1 cellular context compared by ENCODE assay signal in the genomic region with DNA sequence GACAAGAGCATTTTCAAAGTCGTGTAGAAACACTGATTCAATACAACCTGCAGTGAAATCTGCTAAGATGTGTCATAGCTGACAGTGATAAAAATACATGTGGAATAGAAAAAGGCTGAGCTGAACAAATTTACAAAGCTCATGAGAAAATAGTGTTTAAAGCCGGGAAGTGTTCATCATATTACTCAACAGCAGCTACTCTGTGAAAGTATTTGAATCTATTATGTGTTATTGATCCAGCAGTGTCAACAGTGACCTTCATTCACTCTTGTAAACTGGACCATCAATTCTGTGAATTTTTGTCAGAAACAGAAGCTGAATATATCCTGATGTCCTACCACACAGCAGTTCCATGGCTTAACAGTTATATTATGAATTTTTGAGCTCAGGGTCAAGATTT.
TF ChIP-seq lines count a peak whose summit lies in the region.

No MANE protein-coding gene starts in this region.

TF ChIP-seq in HepG2, 621 proteins besides CTCF, POLR2A, EP300 and RAD21 (continued from another document and continues in another):
- TF ChIP-seq, protein P1, sequence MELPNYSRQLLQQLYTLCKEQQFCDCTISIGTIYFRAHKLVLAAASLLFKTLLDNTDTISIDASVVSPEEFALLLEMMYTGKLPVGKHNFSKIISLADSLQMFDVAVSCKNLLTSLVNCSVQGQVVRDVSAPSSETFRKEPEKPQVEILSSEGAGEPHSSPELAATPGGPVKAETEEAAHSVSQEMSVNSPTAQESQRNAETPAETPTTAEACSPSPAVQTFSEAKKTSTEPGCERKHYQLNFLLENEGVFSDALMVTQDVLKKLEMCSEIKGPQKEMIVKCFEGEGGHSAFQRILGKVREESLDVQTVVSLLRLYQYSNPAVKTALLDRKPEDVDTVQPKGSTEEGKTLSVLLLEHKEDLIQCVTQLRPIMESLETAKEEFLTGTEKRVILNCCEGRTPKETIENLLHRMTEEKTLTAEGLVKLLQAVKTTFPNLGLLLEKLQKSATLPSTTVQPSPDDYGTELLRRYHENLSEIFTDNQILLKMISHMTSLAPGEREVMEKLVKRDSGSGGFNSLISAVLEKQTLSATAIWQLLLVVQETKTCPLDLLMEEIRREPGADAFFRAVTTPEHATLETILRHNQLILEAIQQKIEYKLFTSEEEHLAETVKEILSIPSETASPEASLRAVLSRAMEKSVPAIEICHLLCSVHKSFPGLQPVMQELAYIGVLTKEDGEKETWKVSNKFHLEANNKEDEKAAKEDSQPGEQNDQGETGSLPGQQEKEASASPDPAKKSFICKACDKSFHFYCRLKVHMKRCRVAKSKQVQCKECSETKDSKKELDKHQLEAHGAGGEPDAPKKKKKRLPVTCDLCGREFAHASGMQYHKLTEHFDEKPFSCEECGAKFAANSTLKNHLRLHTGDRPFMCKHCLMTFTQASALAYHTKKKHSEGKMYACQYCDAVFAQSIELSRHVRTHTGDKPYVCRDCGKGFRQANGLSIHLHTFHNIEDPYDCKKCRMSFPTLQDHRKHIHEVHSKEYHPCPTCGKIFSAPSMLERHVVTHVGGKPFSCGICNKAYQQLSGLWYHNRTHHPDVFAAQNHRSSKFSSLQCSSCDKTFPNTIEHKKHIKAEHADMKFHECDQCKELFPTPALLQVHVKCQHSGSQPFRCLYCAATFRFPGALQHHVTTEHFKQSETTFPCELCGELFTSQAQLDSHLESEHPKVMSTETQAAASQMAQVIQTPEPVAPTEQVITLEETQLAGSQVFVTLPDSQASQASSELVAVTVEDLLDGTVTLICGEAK (IDR thresholded peaks at IDR 0.05): no peak
- TF ChIP-seq, protein P1 (CRISPR knock-in tag; IDR thresholded peaks at IDR 0.05): no peak
- TF ChIP-seq BHLHE40 (IDR thresholded peaks at IDR 0.05; ENCODE audit: low read length): no peak
- TF ChIP-seq SATB2 (CRISPR knock-in tag; IDR thresholded peaks at IDR 0.05): no peak
- TF ChIP-seq ZNF24 (IDR thresholded peaks at IDR 0.05): peak; percentile 72; the same call in 1 of the 2 replicates
- peak; percentile 74; the same call in 1 of the 2 replicates for TF ChIP-seq ONECUT2 (CRISPR knock-in tag; IDR thresholded peaks at IDR 0.05)
- TF ChIP-seq GATAD2A (CRISPR knock-in tag; IDR thresholded peaks at IDR 0.05): peak; percentile 71
- no peak for TF ChIP-seq ZIK1 (CRISPR knock-in tag; IDR thresholded peaks at IDR 0.05; ENCODE audit: borderline replicate concordance, low read depth)
- TF ChIP-seq, protein P2, sequence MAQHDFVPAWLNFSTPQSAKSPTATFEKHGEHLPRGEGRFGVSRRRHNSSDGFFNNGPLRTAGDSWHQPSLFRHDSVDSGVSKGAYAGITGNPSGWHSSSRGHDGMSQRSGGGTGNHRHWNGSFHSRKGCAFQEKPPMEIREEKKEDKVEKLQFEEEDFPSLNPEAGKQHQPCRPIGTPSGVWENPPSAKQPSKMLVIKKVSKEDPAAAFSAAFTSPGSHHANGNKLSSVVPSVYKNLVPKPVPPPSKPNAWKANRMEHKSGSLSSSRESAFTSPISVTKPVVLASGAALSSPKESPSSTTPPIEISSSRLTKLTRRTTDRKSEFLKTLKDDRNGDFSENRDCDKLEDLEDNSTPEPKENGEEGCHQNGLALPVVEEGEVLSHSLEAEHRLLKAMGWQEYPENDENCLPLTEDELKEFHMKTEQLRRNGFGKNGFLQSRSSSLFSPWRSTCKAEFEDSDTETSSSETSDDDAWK (CRISPR knock-in tag; IDR thresholded peaks at IDR 0.05): no peak
- TF ChIP-seq, protein P3, sequence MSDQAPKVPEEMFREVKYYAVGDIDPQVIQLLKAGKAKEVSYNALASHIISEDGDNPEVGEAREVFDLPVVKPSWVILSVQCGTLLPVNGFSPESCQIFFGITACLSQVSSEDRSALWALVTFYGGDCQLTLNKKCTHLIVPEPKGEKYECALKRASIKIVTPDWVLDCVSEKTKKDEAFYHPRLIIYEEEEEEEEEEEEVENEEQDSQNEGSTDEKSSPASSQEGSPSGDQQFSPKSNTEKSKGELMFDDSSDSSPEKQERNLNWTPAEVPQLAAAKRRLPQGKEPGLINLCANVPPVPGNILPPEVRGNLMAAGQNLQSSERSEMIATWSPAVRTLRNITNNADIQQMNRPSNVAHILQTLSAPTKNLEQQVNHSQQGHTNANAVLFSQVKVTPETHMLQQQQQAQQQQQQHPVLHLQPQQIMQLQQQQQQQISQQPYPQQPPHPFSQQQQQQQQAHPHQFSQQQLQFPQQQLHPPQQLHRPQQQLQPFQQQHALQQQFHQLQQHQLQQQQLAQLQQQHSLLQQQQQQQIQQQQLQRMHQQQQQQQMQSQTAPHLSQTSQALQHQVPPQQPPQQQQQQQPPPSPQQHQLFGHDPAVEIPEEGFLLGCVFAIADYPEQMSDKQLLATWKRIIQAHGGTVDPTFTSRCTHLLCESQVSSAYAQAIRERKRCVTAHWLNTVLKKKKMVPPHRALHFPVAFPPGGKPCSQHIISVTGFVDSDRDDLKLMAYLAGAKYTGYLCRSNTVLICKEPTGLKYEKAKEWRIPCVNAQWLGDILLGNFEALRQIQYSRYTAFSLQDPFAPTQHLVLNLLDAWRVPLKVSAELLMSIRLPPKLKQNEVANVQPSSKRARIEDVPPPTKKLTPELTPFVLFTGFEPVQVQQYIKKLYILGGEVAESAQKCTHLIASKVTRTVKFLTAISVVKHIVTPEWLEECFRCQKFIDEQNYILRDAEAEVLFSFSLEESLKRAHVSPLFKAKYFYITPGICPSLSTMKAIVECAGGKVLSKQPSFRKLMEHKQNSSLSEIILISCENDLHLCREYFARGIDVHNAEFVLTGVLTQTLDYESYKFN (CRISPR knock-in tag; conservative IDR thresholded peaks at IDR 0.05): peak; percentile 60; the same call in 1 of the 2 replicates
- TF ChIP-seq, protein P4, sequence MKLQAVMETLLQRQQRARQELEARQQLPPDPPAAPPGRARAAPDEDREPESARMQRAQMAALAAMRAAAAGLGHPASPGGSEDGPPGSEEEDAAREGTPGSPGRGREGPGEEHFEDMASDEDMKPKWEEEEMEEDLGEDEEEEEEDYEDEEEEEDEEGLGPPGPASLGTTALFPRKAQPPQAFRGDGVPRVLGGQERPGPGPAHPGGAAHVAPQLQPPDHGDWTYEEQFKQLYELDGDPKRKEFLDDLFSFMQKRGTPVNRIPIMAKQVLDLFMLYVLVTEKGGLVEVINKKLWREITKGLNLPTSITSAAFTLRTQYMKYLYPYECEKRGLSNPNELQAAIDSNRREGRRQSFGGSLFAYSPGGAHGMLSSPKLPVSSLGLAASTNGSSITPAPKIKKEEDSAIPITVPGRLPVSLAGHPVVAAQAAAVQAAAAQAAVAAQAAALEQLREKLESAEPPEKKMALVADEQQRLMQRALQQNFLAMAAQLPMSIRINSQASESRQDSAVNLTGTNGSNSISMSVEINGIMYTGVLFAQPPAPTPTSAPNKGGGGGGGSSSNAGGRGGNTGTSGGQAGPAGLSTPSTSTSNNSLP (IDR thresholded peaks at IDR 0.05; ENCODE audit: low read depth, low read length): peak; percentile 30; the same call in 1 of the 2 replicates
- no peak for TF ChIP-seq KAT7 (CRISPR knock-in tag; IDR thresholded peaks at IDR 0.05; ENCODE audit: borderline replicate concordance)
- TF ChIP-seq, protein P5, sequence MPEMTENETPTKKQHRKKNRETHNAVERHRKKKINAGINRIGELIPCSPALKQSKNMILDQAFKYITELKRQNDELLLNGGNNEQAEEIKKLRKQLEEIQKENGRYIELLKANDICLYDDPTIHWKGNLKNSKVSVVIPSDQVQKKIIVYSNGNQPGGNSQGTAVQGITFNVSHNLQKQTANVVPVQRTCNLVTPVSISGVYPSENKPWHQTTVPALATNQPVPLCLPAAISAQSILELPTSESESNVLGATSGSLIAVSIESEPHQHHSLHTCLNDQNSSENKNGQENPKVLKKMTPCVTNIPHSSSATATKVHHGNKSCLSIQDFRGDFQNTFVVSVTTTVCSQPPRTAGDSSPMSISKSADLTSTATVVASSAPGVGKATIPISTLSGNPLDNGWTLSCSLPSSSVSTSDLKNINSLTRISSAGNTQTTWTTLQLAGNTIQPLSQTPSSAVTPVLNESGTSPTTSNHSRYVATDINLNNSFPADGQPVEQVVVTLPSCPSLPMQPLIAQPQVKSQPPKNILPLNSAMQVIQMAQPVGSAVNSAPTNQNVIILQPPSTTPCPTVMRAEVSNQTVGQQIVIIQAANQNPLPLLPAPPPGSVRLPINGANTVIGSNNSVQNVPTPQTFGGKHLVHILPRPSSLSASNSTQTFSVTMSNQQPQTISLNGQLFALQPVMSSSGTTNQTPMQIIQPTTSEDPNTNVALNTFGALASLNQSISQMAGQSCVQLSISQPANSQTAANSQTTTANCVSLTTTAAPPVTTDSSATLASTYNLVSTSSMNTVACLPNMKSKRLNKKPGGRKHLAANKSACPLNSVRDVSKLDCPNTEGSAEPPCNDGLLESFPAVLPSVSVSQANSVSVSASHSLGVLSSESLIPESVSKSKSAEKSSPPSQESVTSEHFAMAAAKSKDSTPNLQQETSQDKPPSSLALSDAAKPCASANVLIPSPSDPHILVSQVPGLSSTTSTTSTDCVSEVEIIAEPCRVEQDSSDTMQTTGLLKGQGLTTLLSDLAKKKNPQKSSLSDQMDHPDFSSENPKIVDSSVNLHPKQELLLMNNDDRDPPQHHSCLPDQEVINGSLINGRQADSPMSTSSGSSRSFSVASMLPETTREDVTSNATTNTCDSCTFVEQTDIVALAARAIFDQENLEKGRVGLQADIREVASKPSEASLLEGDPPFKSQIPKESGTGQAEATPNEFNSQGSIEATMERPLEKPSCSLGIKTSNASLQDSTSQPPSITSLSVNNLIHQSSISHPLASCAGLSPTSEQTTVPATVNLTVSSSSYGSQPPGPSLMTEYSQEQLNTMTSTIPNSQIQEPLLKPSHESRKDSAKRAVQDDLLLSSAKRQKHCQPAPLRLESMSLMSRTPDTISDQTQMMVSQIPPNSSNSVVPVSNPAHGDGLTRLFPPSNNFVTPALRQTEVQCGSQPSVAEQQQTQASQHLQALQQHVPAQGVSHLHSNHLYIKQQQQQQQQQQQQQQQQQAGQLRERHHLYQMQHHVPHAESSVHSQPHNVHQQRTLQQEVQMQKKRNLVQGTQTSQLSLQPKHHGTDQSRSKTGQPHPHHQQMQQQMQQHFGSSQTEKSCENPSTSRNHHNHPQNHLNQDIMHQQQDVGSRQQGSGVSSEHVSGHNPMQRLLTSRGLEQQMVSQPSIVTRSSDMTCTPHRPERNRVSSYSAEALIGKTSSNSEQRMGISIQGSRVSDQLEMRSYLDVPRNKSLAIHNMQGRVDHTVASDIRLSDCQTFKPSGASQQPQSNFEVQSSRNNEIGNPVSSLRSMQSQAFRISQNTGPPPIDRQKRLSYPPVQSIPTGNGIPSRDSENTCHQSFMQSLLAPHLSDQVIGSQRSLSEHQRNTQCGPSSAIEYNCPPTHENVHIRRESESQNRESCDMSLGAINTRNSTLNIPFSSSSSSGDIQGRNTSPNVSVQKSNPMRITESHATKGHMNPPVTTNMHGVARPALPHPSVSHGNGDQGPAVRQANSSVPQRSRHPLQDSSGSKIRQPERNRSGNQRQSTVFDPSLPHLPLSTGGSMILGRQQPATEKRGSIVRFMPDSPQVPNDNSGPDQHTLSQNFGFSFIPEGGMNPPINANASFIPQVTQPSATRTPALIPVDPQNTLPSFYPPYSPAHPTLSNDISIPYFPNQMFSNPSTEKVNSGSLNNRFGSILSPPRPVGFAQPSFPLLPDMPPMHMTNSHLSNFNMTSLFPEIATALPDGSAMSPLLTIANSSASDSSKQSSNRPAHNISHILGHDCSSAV (CRISPR knock-in tag; IDR thresholded peaks at IDR 0.05; ENCODE audit: borderline replicate concordance): no peak
- TF ChIP-seq MED1 (CRISPR knock-in tag; IDR thresholded peaks at IDR 0.05): 0 out of 2 replicates have a peak, but pooled peaks have one; percentile 31
- TF ChIP-seq, protein P6, sequence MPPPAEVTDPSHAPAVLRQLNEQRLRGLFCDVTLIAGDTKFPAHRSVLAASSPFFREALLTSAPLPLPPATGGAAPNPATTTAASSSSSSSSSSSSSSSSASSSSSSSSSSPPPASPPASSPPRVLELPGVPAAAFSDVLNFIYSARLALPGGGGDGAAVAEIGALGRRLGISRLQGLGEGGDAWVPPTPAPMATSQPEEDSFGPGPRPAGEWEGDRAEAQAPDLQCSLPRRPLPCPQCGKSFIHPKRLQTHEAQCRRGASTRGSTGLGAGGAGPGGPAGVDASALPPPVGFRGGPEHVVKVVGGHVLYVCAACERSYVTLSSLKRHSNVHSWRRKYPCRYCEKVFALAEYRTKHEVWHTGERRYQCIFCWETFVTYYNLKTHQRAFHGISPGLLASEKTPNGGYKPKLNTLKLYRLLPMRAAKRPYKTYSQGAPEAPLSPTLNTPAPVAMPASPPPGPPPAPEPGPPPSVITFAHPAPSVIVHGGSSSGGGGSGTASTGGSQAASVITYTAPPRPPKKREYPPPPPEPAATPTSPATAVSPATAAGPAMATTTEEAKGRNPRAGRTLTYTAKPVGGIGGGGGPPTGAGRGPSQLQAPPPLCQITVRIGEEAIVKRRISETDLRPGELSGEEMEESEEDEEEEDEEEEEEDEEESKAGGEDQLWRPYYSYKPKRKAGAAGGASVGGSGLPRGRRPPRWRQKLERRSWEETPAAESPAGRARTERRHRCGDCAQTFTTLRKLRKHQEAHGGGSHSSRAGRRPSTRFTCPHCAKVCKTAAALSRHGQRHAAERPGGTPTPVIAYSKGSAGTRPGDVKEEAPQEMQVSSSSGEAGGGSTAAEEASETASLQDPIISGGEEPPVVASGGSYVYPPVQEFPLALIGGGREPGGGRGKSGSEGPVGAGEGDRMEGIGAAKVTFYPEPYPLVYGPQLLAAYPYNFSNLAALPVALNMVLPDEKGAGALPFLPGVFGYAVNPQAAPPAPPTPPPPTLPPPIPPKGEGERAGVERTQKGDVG (CRISPR knock-in tag; IDR thresholded peaks at IDR 0.05; ENCODE audit: borderline replicate concordance): no peak
- TF ChIP-seq ZNF460 (CRISPR knock-in tag; IDR thresholded peaks at IDR 0.05; ENCODE audit: borderline replicate concordance): no peak
- no peak for TF ChIP-seq ASH2L (IDR thresholded peaks at IDR 0.05; ENCODE audit: insufficient read length, low read depth, low read length)
- peak; percentile 76 for TF ChIP-seq KAT2B (IDR thresholded peaks at IDR 0.05; ENCODE audit: borderline replicate concordance, low read depth, low read length)
- TF ChIP-seq ATF1 (CRISPR knock-in tag; IDR thresholded peaks at IDR 0.05): no peak
- TF ChIP-seq FOXJ3 (CRISPR knock-in tag; IDR thresholded peaks at IDR 0.05; ENCODE audit: borderline replicate concordance): peak; percentile 34; the same call in 1 of the 2 replicates
